In genomic region chr17:17843096-17843495, GRCh38 we compare ENCODE assay signal across 1 cellular context.
TF ChIP-seq lines count a peak whose summit lies in the region.

No MANE protein-coding gene starts in this region.

TF ChIP-seq in H1, 55 proteins besides CTCF, POLR2A, EP300 and RAD21:
- TF ChIP-seq PHF8 (conservative IDR thresholded peaks at IDR 0.05; ENCODE audit: low read depth, low read length) (no peak), CHD2 (IDR thresholded peaks at IDR 0.05; ENCODE audit: low read length) (no peak), TAF1 (IDR thresholded peaks at IDR 0.05; ENCODE audit: low read depth, low read length) (no peak), TCF12 (IDR thresholded peaks at IDR 0.05; ENCODE audit: low read depth, low read length) (no peak), SIX5 (IDR thresholded peaks at IDR 0.05; ENCODE audit: low read depth, low read length) (no peak), RFX5 (IDR thresholded peaks at IDR 0.05; ENCODE audit: borderline replicate concordance, low read depth, low read length) (no peak), BACH1 (IDR thresholded peaks at IDR 0.05; ENCODE audit: low read length) (no peak), ASH2L (IDR thresholded peaks at IDR 0.05; ENCODE audit: low read length) (no peak), CHD7 (IDR thresholded peaks at IDR 0.05; ENCODE audit: insufficient replicate concordance, low read length) (no peak), ZNF274 (IDR thresholded peaks at IDR 0.05; ENCODE audit: borderline replicate concordance, extremely low read depth, low read length) (no peak), KDM1A (IDR thresholded peaks at IDR 0.05; ENCODE audit: borderline replicate concordance, low read length) (no peak), HDAC6 (IDR thresholded peaks at IDR 0.05; ENCODE audit: low read depth, low read length) (no peak), ATF2 (IDR thresholded peaks at IDR 0.05; ENCODE audit: low read length) (no peak), SIN3A (conservative IDR thresholded peaks at IDR 0.05 in 1 of 2, IDR thresholded peaks at IDR 0.05 in 1 of 2; ENCODE audit: low read depth in 1 of 2, low read length in 2 of 2) (no peak), KDM5A (IDR thresholded peaks at IDR 0.05; ENCODE audit: low read length) (no peak)
TF ChIP-seq in H1: peak in this region for 0.
